In the genomic region with DNA sequence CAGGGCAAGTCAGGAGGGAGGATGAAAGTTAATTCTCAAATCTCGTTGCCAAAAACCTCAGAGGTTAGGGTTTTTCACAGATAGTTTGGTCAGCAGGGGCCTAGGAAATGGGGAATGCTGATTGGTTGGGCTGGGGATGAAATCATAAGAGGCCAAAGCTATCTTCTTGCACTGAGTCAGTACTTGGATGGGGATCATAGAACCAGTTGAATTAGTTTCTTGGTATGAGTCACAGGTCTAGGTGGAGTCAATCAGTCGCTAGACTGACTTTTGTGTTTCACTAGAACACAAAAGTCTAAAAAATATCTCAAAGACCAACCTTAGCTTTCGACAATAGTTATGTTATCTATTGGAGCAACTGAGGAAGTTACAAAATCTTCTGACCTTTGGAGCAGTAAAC, we compare ENCODE assay signal across 16 cellular contexts.
DNase-seq lines count a peak whose midpoint lies in the region; ATAC-seq and TF ChIP-seq lines count a peak whose summit lies in the region.
"Had no signal": no experiment of that assay in that cellular context is flagged by ENCODE, and none has a peak within 500 bp of the region (broad histone marks: within the 10 kb centered on the region; RNA-seq: fewer than 3 reads in every experiment).

No MANE protein-coding gene starts in this region.

- H3K36me3 ChIP-seq in Peyer's patch (no peaks in the 10 kb centered on the region), uterus (no peaks in the 10 kb centered on the region)
- H3K36me3 ChIP-seq: right lobe of liver had no signal

- ATAC-seq in GM18499 (IDR thresholded peaks at IDR 0.05; ENCODE audit: insufficient read depth, unreplicated experiment): peak; percentile 68
- ATAC-seq in GM21423 (IDR thresholded peaks at IDR 0.05; ENCODE audit: unreplicated experiment): peak; percentile 52
- peak; percentile 44 for ATAC-seq in HG03039 (IDR thresholded peaks at IDR 0.05; ENCODE audit: unreplicated experiment)
- ATAC-seq: right lobe of liver; stimulated activated naive CD8-positive, alpha-beta T cell treated with anti-CD3 and anti-CD28 coated beads, Interleukin-15, amount 100 ng/mL, for 72 hours; T-helper 17 cell had no signal

- no peak overlapping the region for H3K27ac ChIP-seq in Peyer's patch
- no peak overlapping the region for H3K27ac ChIP-seq in uterus
- H3K27ac ChIP-seq: HL-60, right lobe of liver had no signal

- no peak for TF ChIP-seq CTCF in Peyer's patch (IDR thresholded peaks at IDR 0.05)
- TF ChIP-seq CTCF in uterus (IDR thresholded peaks at IDR 0.05): no peak
- no peak for TF ChIP-seq CTCF in GM13977 (IDR thresholded peaks at IDR 0.05; ENCODE audit: extremely low read depth, insufficient read depth, missing control alignments)

- H3K4me3 ChIP-seq in Peyer's patch (no peak overlapping the region), uterus (no peak overlapping the region)
- H3K4me3 ChIP-seq: right lobe of liver had no signal

- H3K27me3 ChIP-seq in Peyer's patch: no peaks in the 10 kb centered on the region
- H3K27me3 ChIP-seq in uterus: no peaks in the 10 kb centered on the region
- H3K27me3 ChIP-seq: right lobe of liver had no signal

- H3K4me1 ChIP-seq in Peyer's patch (no peaks in the 10 kb centered on the region), uterus (no peaks in the 10 kb centered on the region)
- H3K4me1 ChIP-seq: right lobe of liver had no signal

- peak; percentile 62 for DNase-seq in RKO (ENCODE audit: low spot score)
- DNase-seq in Peyer's patch: no peak
- no peak for DNase-seq in uterus
- DNase-seq in CD1c-positive myeloid dendritic cell (ENCODE audit: extremely low spot score): no peak
- DNase-seq in GM13977 (ENCODE audit: low spot score): no peak
- DNase-seq: activated CD4-positive, alpha-beta memory T cell treated with anti-CD3 and anti-CD28 coated beads, Interleukin-2, amount 10 ng/mL, durations not matched to agents 7 days and 5 days; activated effector memory CD4-positive, alpha-beta T cell treated with anti-CD3 and anti-CD28 coated beads, Interleukin-2, amount 50 U/mL, for 16 hours; hippocampal formation; nephron progenitor cell; right lobe of liver; stimulated activated naive CD8-positive, alpha-beta T cell treated with anti-CD3 and anti-CD28 coated beads, Interleukin-15, amount 100 ng/mL, for 72 hours; T-helper 17 cell had no signal

- in situ Hi-C loops in GM13977 (cut with MboI; ENCODE audit: low pct_unique_long_range_greater_than_20kb, low sequenced_read_pairs, unreplicated experiment): no loop called here

- intact Hi-C loops in uterus (cut with DNase I; ENCODE audit: low total_unique reads): no loop called here

- TF ChIP-seq POLR2A in Peyer's patch (IDR thresholded peaks at IDR 0.05) (no peak), uterus (IDR thresholded peaks at IDR 0.05) (no peak)

- H3K9me3 ChIP-seq in Peyer's patch (no peaks in the 10 kb centered on the region), uterus (no peaks in the 10 kb centered on the region)
- H3K9me3 ChIP-seq: right lobe of liver had no signal
